19 cellular contexts compared by ENCODE assay signal in the genomic region with DNA sequence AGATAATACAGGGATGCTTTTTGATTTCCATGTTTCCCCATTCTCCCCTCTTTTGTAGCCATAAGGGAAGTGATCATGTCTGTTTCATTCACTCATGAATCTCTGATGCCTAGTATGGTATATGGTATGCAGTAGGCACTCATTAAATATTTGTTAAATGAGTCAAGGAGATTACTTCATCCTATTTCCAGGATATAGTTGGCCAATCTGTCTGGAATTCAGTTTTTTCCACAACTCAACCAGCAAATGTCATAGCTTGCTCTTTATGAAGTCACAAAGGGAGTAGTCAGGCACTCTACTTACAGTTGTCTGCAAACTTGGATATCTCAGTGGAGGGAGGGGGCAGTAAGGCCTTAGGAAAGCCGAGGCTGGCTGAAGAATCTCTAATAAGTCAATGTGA.
DNase-seq lines count a peak whose midpoint lies in the region; FAIRE-seq and TF ChIP-seq lines count a peak whose summit lies in the region.
"Had no signal": no experiment of that assay in that cellular context is flagged by ENCODE, and none has a peak within 500 bp of the region (broad histone marks: within the 10 kb centered on the region; RNA-seq: fewer than 3 reads in every experiment).

No MANE protein-coding gene starts in this region.

- no peak overlapping the region for H3K4me3 ChIP-seq in dorsolateral prefrontal cortex
- H3K4me3 ChIP-seq: body of pancreas, GM12878 had no signal

- no peak for FAIRE-seq in urothelium cell line (lab: Jason Lieb, UNC)
- FAIRE-seq: GM12878 had no signal

- intact Hi-C loops in activated naive CD4-positive, alpha-beta T cell treated with anti-CD3 and anti-CD28 coated beads for 36 hours (cut with micrococcal nuclease): no loop called here
- intact Hi-C loops in dorsolateral prefrontal cortex (cut with DNase I): no loop called here

- H3K27me3 ChIP-seq in dorsolateral prefrontal cortex: no peaks in the 10 kb centered on the region
- H3K27me3 ChIP-seq: body of pancreas had no signal

- CTCF ChIA-PET in activated naive CD4-positive, alpha-beta T cell treated with anti-CD3 and anti-CD28 coated beads for 36 hours (lab: Charles Lee): no interaction called here

- DNase-seq in H4 (ENCODE audit: low spot score) (peak; percentile 18), fibroblast of the conjunctiva (ENCODE audit: low read depth) (peak; percentile 20), urothelium cell line (ENCODE audit: low spot score) (peak; percentile 66), cerebellar nuclear complex (lab: John Stamatoyannopoulos, UW) (no peak), dorsolateral prefrontal cortex (no peak)
- no peak for DNase-seq in activated naive CD4-positive, alpha-beta T cell treated with anti-CD3 and anti-CD28 coated beads for 36 hours
- DNase-seq: activated CD8-positive, alpha-beta T cell treated with anti-CD3 and anti-CD28 coated beads for 36 hours; body of pancreas; endodermal cell; hypothalamus; natural killer cell; NCI-H1930; NCI-H82; right cardiac atrium; stimulated activated naive CD8-positive, alpha-beta T cell treated with anti-CD3 and anti-CD28 coated beads, Interleukin-15, Interleukin-2, amounts not matched to agents 100 U/mL and 50 U/mL, for 24 hours; T1000 had no signal

- H3K27me3 Mint-ChIP-seq in activated naive CD4-positive, alpha-beta T cell treated with anti-CD3 and anti-CD28 coated beads for 36 hours (ENCODE audit: low read depth): peaks cover 2% of the 10 kb centered on the region
- H3K27me3 Mint-ChIP-seq: activated CD8-positive, alpha-beta T cell treated with anti-CD3 and anti-CD28 coated beads for 36 hours had no signal

- H3K36me3 Mint-ChIP-seq in activated naive CD4-positive, alpha-beta T cell treated with anti-CD3 and anti-CD28 coated beads for 36 hours (ENCODE audit: low read depth): no peaks in the 10 kb centered on the region
- H3K36me3 Mint-ChIP-seq: natural killer cell had no signal

- no peaks in the 10 kb centered on the region for H3K9me3 Mint-ChIP-seq in activated naive CD4-positive, alpha-beta T cell treated with anti-CD3 and anti-CD28 coated beads for 36 hours
- H3K9me3 Mint-ChIP-seq: activated CD8-positive, alpha-beta T cell treated with anti-CD3 and anti-CD28 coated beads for 36 hours; activated T-helper 2 cell treated with anti-CD3 and anti-CD28 coated beads, Interferon-gamma antibody, Interleukin-2, Interleukin-4, amounts not matched to agents 10 μg/mL and 5 μg/mL and 100 μg/mL, durations not matched to agents 14 hours and 24 hours and 36 hours had no signal

- H3K4me1 Mint-ChIP-seq in activated naive CD4-positive, alpha-beta T cell treated with anti-CD3 and anti-CD28 coated beads for 36 hours (ENCODE audit: low read depth): no peaks in the 10 kb centered on the region
- H3K4me1 Mint-ChIP-seq: endodermal cell, natural killer cell had no signal

- no peak for TF ChIP-seq CTCF in VCaP (conservative IDR thresholded peaks at IDR 0.05)
- TF ChIP-seq CTCF in dorsolateral prefrontal cortex (IDR thresholded peaks at IDR 0.05 in 54 of 56, conservative IDR thresholded peaks at IDR 0.05 in 2 of 56; ENCODE audit: low read depth in 1 of 56, partially characterized antibody in 56 of 56): no peak

- H3K27ac Mint-ChIP-seq in activated naive CD4-positive, alpha-beta T cell treated with anti-CD3 and anti-CD28 coated beads for 36 hours: no peak overlapping the region
- H3K27ac Mint-ChIP-seq: activated CD8-positive, alpha-beta T cell treated with anti-CD3 and anti-CD28 coated beads for 36 hours; activated T-helper 2 cell treated with anti-CD3 and anti-CD28 coated beads, Interferon-gamma antibody, Interleukin-2, Interleukin-4, amounts not matched to agents 10 μg/mL and 5 μg/mL and 100 μg/mL, durations not matched to agents 14 hours and 24 hours and 36 hours; endodermal cell; natural killer cell had no signal

- H3K27ac ChIP-seq in VCaP: peak overlapping the region; percentile 100
- no peak overlapping the region for H3K27ac ChIP-seq in dorsolateral prefrontal cortex
- H3K27ac ChIP-seq: body of pancreas had no signal

- H3K4me3 Mint-ChIP-seq in activated naive CD4-positive, alpha-beta T cell treated with anti-CD3 and anti-CD28 coated beads for 36 hours: no peak overlapping the region
- H3K4me3 Mint-ChIP-seq: activated CD8-positive, alpha-beta T cell treated with anti-CD3 and anti-CD28 coated beads for 36 hours; endodermal cell; natural killer cell had no signal

Comparison
In these comparisons a context has a peak if more than half of its experiments do, and no peak if none do; other contexts are left out.
1. DNase-seq: peak in H4 (single experiment), fibroblast of the conjunctiva (single experiment) and urothelium cell line (single experiment); none in activated naive CD4-positive, alpha-beta T cell treated with anti-CD3 and anti-CD28 coated beads for 36 hours (single experiment), cerebellar nuclear complex (0 of 2) and dorsolateral prefrontal cortex (0 of 10).